Comparison of ENCODE assay signal across 1 cellular context in genomic region chr11:72451836-72452376, GRCh38.
TF ChIP-seq lines count a peak whose summit lies in the region.

No MANE protein-coding gene starts in this region.

TF ChIP-seq in HepG2, 621 proteins besides CTCF, POLR2A, EP300 and RAD21 (continued from another document):
- TF ChIP-seq RERE (CRISPR knock-in tag; IDR thresholded peaks at IDR 0.05; ENCODE audit: low read depth), result no peak
